ENCODE assay signal across 17 cellular contexts in genomic region chr6:3427740-3428085, GRCh38. TPM values are rescaled to one million over a fixed set of nuclear protein-coding genes. Genes with fewer than 3 reads are reported as not detected.
DNase-seq lines count a peak whose midpoint lies in the region; ATAC-seq, FAIRE-seq and TF ChIP-seq lines count a peak whose summit lies in the region.
"Had no signal": no experiment of that assay in that cellular context is flagged by ENCODE, and none has a peak within 500 bp of the region (broad histone marks: within the 10 kb centered on the region; RNA-seq: fewer than 3 reads in every experiment).

No MANE protein-coding gene starts in this region.

- H3K79me2 ChIP-seq in HepG2 (ENCODE audit: insufficient read depth, low read length), result peaks cover 73% of the 10 kb centered on the region

- WGBS in liver, result 14% methylated on average over 10 of the region's 10 CpGs
- WGBS in HepG2 (ENCODE audit: low lambda C conversion rate), result 93% methylated on average over 10 of the region's 10 CpGs

- H3K9ac ChIP-seq in liver (ENCODE audit: low read depth in 1 of 2, low read length in 2 of 2) (no peak overlapping the region), HepG2 (ENCODE audit: insufficient read depth, low read depth, low read length) (no peak overlapping the region)

- H4K20me1 ChIP-seq in HepG2 (ENCODE audit: insufficient read depth, low read length), result 0 out of 2 replicates have a peak, but pooled peaks cover 13% of the 10 kb centered on the region

- TF ChIP-seq RAD21 in liver (IDR thresholded peaks at IDR 0.05) (no peak), HepG2 (CRISPR knock-in tag; IDR thresholded peaks at IDR 0.05) (no peak)

- no peak overlapping the region for H3K4me3 Mint-ChIP-seq in CD14-positive monocyte
- H3K4me3 Mint-ChIP-seq: activated CD4-positive, alpha-beta memory T cell treated with anti-CD3 and anti-CD28 coated beads for 36 hours; central memory CD8-positive, alpha-beta T cell; HFFc6; natural killer cell had no signal

- H3K4me1 ChIP-seq in liver (ENCODE audit: control insufficient read depth in 4 of 4, insufficient read depth in 4 of 4, low read length in 3 of 4), result peaks cover 0 to 13% (median 8%) of the 10 kb centered on the region in 4 donors
- H3K4me1 ChIP-seq in HepG2 (ENCODE audit: insufficient read depth, low read length), result peaks cover 10% of the 10 kb centered on the region; the same call in 1 of the 2 replicates

- no TSS peak for BruUV-seq in HepG2 (replicated peaks; lab: Mats Ljungman, UMichigan)

- TF ChIP-seq CTCF in liver (IDR thresholded peaks at IDR 0.05; ENCODE audit: low read depth, low read length, missing input control), result no peak
- TF ChIP-seq CTCF in HepG2 (CRISPR knock-in tag; IDR thresholded peaks at IDR 0.05), result no peak
- no peak for TF ChIP-seq CTCF in CD14-positive monocyte (IDR thresholded peaks at IDR 0.05)

- H3K36me3 ChIP-seq in liver (ENCODE audit: control insufficient read depth in 4 of 4, insufficient read depth in 3 of 4, low read depth in 1 of 4, low read length in 3 of 4), result peaks cover 0 to 2% (median 0%) of the 10 kb centered on the region in 4 donors
- peaks cover 22 to 53% of the 10 kb centered on the region in 2 experiments for H3K36me3 ChIP-seq in HepG2 (replicated peaks in 1 of 2; ENCODE audit: control insufficient read depth in 1 of 2, insufficient read depth in 2 of 2, low read length in 2 of 2)
- H3K36me3 ChIP-seq: esophagus muscularis mucosa had no signal

- H3K27ac ChIP-seq in liver (ENCODE audit: low read depth in 1 of 2, low read length in 2 of 2) (no peak overlapping the region), HepG2 (ENCODE audit: extremely low read length, insufficient read depth, low read length) (no peak overlapping the region)
- H3K27ac ChIP-seq: esophagus muscularis mucosa had no signal

- in situ Hi-C loops in HepG2 (cut with HindIII; ENCODE audit: extremely low pct_ligation_motif_present, low pct_unique_long_range_greater_than_20kb), result no loop called here

- no peak for ATAC-seq in HepG2
- ATAC-seq in GM21619 (IDR thresholded peaks at IDR 0.05; ENCODE audit: unreplicated experiment), result no peak
- ATAC-seq in HG03159 (IDR thresholded peaks at IDR 0.05; ENCODE audit: unreplicated experiment), result no peak
- ATAC-seq: natural killer cell had no signal

- no peaks in the 10 kb centered on the region for H3K36me3 Mint-ChIP-seq in CD14-positive monocyte
- H3K36me3 Mint-ChIP-seq: activated CD4-positive, alpha-beta memory T cell treated with anti-CD3 and anti-CD28 coated beads for 36 hours; natural killer cell had no signal

- no peak overlapping the region for H3K27ac Mint-ChIP-seq in CD14-positive monocyte
- H3K27ac Mint-ChIP-seq: activated CD4-positive, alpha-beta memory T cell treated with anti-CD3 and anti-CD28 coated beads for 36 hours; HFFc6; natural killer cell had no signal

- H3K4me2 ChIP-seq in HepG2 (ENCODE audit: low read depth, low read length), result no peak overlapping the region

- POLR2A ChIA-PET in HepG2 (lab: Yijun Ruan, JAX), result no interaction called here

- no peaks in the 10 kb centered on the region for H3K9me3 Mint-ChIP-seq in CD14-positive monocyte
- H3K9me3 Mint-ChIP-seq: activated CD4-positive, alpha-beta memory T cell treated with anti-CD3 and anti-CD28 coated beads for 36 hours; central memory CD8-positive, alpha-beta T cell; HFFc6; natural killer cell had no signal

- DNase-seq in HepG2 (ENCODE audit: low spot score), result no peak
- DNase-seq in fibroblast of gingiva (ENCODE audit: low read depth), result peak; percentile 14
- DNase-seq in mucosa of gallbladder (ENCODE audit: low spot score), result peak; percentile 51
- DNase-seq in T-helper 1 cell, result no peak
- no peak for DNase-seq in CD14-positive monocyte (ENCODE audit: low spot score)
- DNase-seq: activated CD4-positive, alpha-beta memory T cell treated with anti-CD3 and anti-CD28 coated beads for 36 hours; activated gamma-delta T cell treated with Interleukin-2 at 50 U/mL for 16 hours; HFFc6; natural killer cell; NCI-H1105 had no signal

- no peak overlapping the region for H3K4me3 ChIP-seq in liver (ENCODE audit: low read depth in 1 of 3, low read length in 3 of 3)
- H3K4me3 ChIP-seq in HepG2 (replicated peaks in 1 of 3; ENCODE audit: insufficient read depth in 1 of 3, low read depth in 2 of 3, low read length in 3 of 3), result no peak overlapping the region
- H3K4me3 ChIP-seq: esophagus muscularis mucosa had no signal

- H3K27me3 ChIP-seq in liver (ENCODE audit: control insufficient read depth in 4 of 4, insufficient read depth in 4 of 4, low read length in 3 of 4) (no peaks in the 10 kb centered on the region), HepG2 (ENCODE audit: control insufficient read depth in 1 of 2, insufficient read depth in 2 of 2, low read length in 2 of 2) (no peaks in the 10 kb centered on the region)
- H3K27me3 ChIP-seq: esophagus muscularis mucosa had no signal

- FAIRE-seq in HepG2 (lab: Jason Lieb, UNC), result no peak
- FAIRE-seq: A204.1, RCC 7860 had no signal

- H3K9me3 ChIP-seq in liver (ENCODE audit: control insufficient read depth in 4 of 4, low read length in 3 of 4), result no peaks in the 10 kb centered on the region
- no peaks in the 10 kb centered on the region for H3K9me3 ChIP-seq in HepG2 (ENCODE audit: low read length)
- H3K9me3 ChIP-seq: esophagus muscularis mucosa had no signal

- no peak for TF ChIP-seq POLR2A in HepG2 (IDR thresholded peaks at IDR 0.05; ENCODE audit: insufficient read depth in 1 of 2, low read depth in 2 of 2, low read length in 2 of 2)

- CTCF ChIA-PET in HepG2 (lab: Yijun Ruan, JAX; ENCODE audit: low intra/inter-chr PET ratio, low total read pairs), result no interaction called here

- H3K4me1 Mint-ChIP-seq in CD14-positive monocyte, result no peaks in the 10 kb centered on the region
- H3K4me1 Mint-ChIP-seq: central memory CD8-positive, alpha-beta T cell; natural killer cell had no signal

- no peak overlapping the region for H2AFZ ChIP-seq in HepG2 (ENCODE audit: low read length)

- no peak for TF ChIP-seq EP300 in HepG2 (IDR thresholded peaks at IDR 0.05; ENCODE audit: low read depth in 2 of 2, low read length in 2 of 2)
- no peak for TF ChIP-seq EP300 in HepG2 (CRISPR knock-in tag; IDR thresholded peaks at IDR 0.05; ENCODE audit: borderline replicate concordance)

- H3K27me3 Mint-ChIP-seq in CD14-positive monocyte (ENCODE audit: low read depth in 3 of 3), result peaks cover 16 to 26% (median 25%) of the 10 kb centered on the region in 3 donors
- H3K27me3 Mint-ChIP-seq: activated CD4-positive, alpha-beta memory T cell treated with anti-CD3 and anti-CD28 coated beads for 36 hours had no signal

- intact Hi-C loops in HepG2 (cut with micrococcal nuclease; ENCODE audit: unreplicated experiment), result no loop called here
- intact Hi-C loops in CD14-positive monocyte (cut with micrococcal nuclease), result no loop called here

TF ChIP-seq in liver, 16 proteins besides CTCF, POLR2A, EP300 and RAD21 (continues in another document):
- peak; percentile 29 for TF ChIP-seq NR2F2 (IDR thresholded peaks at IDR 0.05)
- no peak for TF ChIP-seq ATF3 (IDR thresholded peaks at IDR 0.05)
- TF ChIP-seq SP1 (IDR thresholded peaks at IDR 0.05), result no peak
- TF ChIP-seq RXRA (IDR thresholded peaks at IDR 0.05), result no peak
- TF ChIP-seq FOXA1 (IDR thresholded peaks at IDR 0.05), result no peak
- TF ChIP-seq HNF4A (conservative IDR thresholded peaks at IDR 0.05), result no peak

TF ChIP-seq in HepG2, 621 proteins besides CTCF, POLR2A, EP300 and RAD21 (continues in another document):
- no peak for TF ChIP-seq ZNF644 (CRISPR knock-in tag; IDR thresholded peaks at IDR 0.05; ENCODE audit: low read depth)
- no peak for TF ChIP-seq ZNF17 (CRISPR knock-in tag; IDR thresholded peaks at IDR 0.05)
- no peak for TF ChIP-seq BATF2 (CRISPR knock-in tag; IDR thresholded peaks at IDR 0.05)
- no peak for TF ChIP-seq ZNF639 (CRISPR knock-in tag; conservative IDR thresholded peaks at IDR 0.05)

RNA-seq across cellular contexts. Expression of gene SLC22A23, which starts 29.1 kb away (rescaled TPM):
- total RNA-seq in liver, result 10 to 100 TPM; 29.4 to 45.4 TPM
- polyA plus RNA-seq in liver, result 1 to 10 TPM; 4.9 to 9.9 TPM
- 14.4 and 17.5 TPM in 2 replicates for total RNA-seq in HepG2 (2016; rRNA removed; fragmentation: Illumina TruSeq; extraction: Trizol)
- total RNA-seq in HepG2 (2016; cell fraction: cytosol; rRNA removed; fragmentation: Illumina TruSeq; extraction: Trizol; ENCODE audit: low read depth), result 5.9 and 6.8 TPM in 2 replicates
- total RNA-seq in HepG2 (2016; cell fraction: insoluble cytoplasmic fraction; rRNA removed; fragmentation: Illumina TruSeq; extraction: Trizol), result 11.7 and 17.5 TPM in 2 replicates
- 9.8 and 11.5 TPM in 2 replicates for total RNA-seq in HepG2 (2016; cell fraction: membrane; rRNA removed; fragmentation: Illumina TruSeq; extraction: Trizol)
- total RNA-seq in HepG2 (2016; cell fraction: nucleus; rRNA removed; fragmentation: Illumina TruSeq; extraction: Trizol), result 33.2 and 38.2 TPM in 2 replicates
- 11.8 and 17.3 TPM in 2 replicates for polyA plus RNA-seq in HepG2 (2011; rRNA removed)
- polyA plus RNA-seq in HepG2 (2011; cell fraction: cytosol; rRNA removed), result 15.4 and 19.5 TPM in 2 replicates
- 54.1 and 61.7 TPM in 2 replicates for polyA plus RNA-seq in HepG2 (2011; cell fraction: nucleus; rRNA removed)
- polyA plus RNA-seq in HepG2 (2012), result 25.2 and 36.8 TPM in 2 replicates
- 2.0 and 2.2 TPM in 2 replicates for polyA plus RNA-seq in HepG2 (2016; cell fraction: cytosol; fragmentation: Illumina TruSeq; extraction: Trizol; ENCODE audit: low read depth)
- 12.7 and 15.3 TPM in 2 replicates for polyA plus RNA-seq in HepG2 (2016; cell fraction: insoluble cytoplasmic fraction; fragmentation: Illumina TruSeq; extraction: Trizol; ENCODE audit: low read depth)
- polyA plus RNA-seq in HepG2 (2016; cell fraction: membrane; fragmentation: Illumina TruSeq; extraction: Trizol; ENCODE audit: low read depth), result 5.3 and 6.1 TPM in 2 replicates
- polyA plus RNA-seq in HepG2 (2016; cell fraction: nucleus; fragmentation: Illumina TruSeq; extraction: Trizol; ENCODE audit: insufficient read depth, low read depth), result 42.3 and 52.5 TPM in 2 replicates
- polyA minus RNA-seq in HepG2 (2011; rRNA and poly(A)+ RNA removed; ENCODE audit: low replicate concordance), result 1.4 and 75.8 TPM in 2 replicates
- polyA minus RNA-seq in HepG2 (2011; cell fraction: cytosol; rRNA and poly(A)+ RNA removed), result 30.2 and 44.5 TPM in 2 replicates
- 77.3 and 90.4 TPM in 2 replicates for polyA minus RNA-seq in HepG2 (2011; cell fraction: nucleus; rRNA and poly(A)+ RNA removed)
- total RNA-seq in mucosa of gallbladder, result 46.0 TPM
- not detected for polyA plus RNA-seq in CD14-positive monocyte

Comparison
In these comparisons a context has a peak if more than half of its experiments do, and no peak if none do; other contexts are left out.
1. DNase-seq: peak in fibroblast of gingiva (single experiment) and mucosa of gallbladder (single experiment); none in HepG2 (single experiment), T-helper 1 cell (0 of 5) and CD14-positive monocyte (single experiment).